ENCODE assay signal across 26 cellular contexts in the genomic region with DNA sequence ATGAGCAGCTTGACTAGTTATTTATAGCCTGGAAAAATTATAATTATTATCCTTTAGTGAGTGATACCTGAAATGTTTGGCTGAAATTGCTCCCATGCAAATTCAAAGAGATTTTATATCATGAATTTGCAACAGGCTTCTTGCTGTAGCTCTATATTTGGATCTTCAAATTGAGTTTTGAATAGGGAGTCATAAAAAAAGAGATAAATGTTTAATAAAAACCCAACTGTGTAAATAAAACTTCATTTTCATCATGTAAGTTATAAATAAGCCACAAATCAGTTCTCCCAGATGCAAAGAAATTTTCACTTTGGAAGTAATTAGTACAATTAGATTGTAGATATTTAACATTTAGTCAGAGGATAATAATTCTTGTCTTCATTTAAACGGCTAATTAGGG.
DNase-seq lines count a peak whose midpoint lies in the region; FAIRE-seq lines count a peak whose summit lies in the region.
"Had no signal": no experiment of that assay in that cellular context is flagged by ENCODE, and none has a peak within 500 bp of the region (broad histone marks: within the 10 kb centered on the region; RNA-seq: fewer than 3 reads in every experiment).

A gene with protein sequence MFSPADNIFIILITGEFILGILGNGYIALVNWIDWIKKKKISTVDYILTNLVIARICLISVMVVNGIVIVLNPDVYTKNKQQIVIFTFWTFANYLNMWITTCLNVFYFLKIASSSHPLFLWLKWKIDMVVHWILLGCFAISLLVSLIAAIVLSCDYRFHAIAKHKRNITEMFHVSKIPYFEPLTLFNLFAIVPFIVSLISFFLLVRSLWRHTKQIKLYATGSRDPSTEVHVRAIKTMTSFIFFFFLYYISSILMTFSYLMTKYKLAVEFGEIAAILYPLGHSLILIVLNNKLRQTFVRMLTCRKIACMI (minus strand): TSS at position 101 of the 400 bp plus-strand sequence. CDS start 306 bp downstream, outside the sequence.

- peak; percentile 54 to 67 for DNase-seq in NCI-H526 (lab: John Stamatoyannopoulos, UW)
- peak; percentile 55 for DNase-seq in NCI-H526 treated with DMSO at 0.1 percent for 48 hours (lab: John Stamatoyannopoulos, UW)
- no peak for DNase-seq in RCC 7860 (ENCODE audit: low spot score)
- no peak for DNase-seq in DMS 273 (lab: John Stamatoyannopoulos, UW; ENCODE audit: unreplicated experiment)
- DNase-seq: 8988T; ACHN; AML-193; BE2C; C1 segment of cervical spinal cord; Caco-2; Calu3; CD4-positive, alpha-beta memory T cell; CD4-positive, alpha-beta T cell; CD4-positive, CD25-positive, alpha-beta regulatory T cell; CD8-positive, alpha-beta memory T cell; CD8-positive, alpha-beta T cell; COR-L47; DMS 273 treated with DMSO at 0.1 percent for 48 hours; DMS153; DMS79; DMS79 treated with DMSO at 0.1 percent for 48 hours; DND-41; EL had no signal

- no peak for FAIRE-seq in RCC 7860 (lab: Jason Lieb, UNC)
- FAIRE-seq: A204.1, A549, D721Med had no signal

Comparison
In these comparisons a context has a peak if more than half of its experiments do, and no peak if none do; other contexts are left out.
1. DNase-seq: peak in NCI-H526 (2 of 2) and NCI-H526 treated with DMSO at 0.1 percent for 48 hours (single experiment); none in RCC 7860 (single experiment) and DMS 273 (single experiment).